ENCODE assay signal across 28 cellular contexts in genomic region chr20:36071848-36072247, GRCh38.
"Had no signal": no experiment of that assay in that cellular context is flagged by ENCODE, and none has a peak within 500 bp of the region (broad histone marks: within the 10 kb centered on the region; RNA-seq: fewer than 3 reads in every experiment).

No MANE protein-coding gene starts in this region.

- H3K4me3 Mint-ChIP-seq: naive thymus-derived CD4-positive, alpha-beta T cell; natural killer cell; nephron; neural crest cell; stimulated activated effector memory CD8-positive, alpha-beta T cell treated with anti-CD3 and anti-CD28 coated beads, Interleukin-12 subunit alpha, Interleukin-12 subunit beta, amount 100 ng/mL, for 72 hours; stimulated activated naive B cell treated with anti-CD40 and anti-IgM and Interleukin-4, amounts not matched to agents 10 μg/mL and 1 μg/mL and 100 μg/mL, for 72 hours; stimulated activated naive CD8-positive, alpha-beta T cell treated with anti-CD3 and anti-CD28 coated beads, Interleukin-15, Interleukin-2, amounts not matched to agents 100 ng/mL and 50 ng/mL, for 24 hours had no signal

- H3K4me1 ChIP-seq: parathyroid adenoma, psoas muscle, thyroid gland, vagina had no signal

- H3K4me1 Mint-ChIP-seq: natural killer cell; nephron; stimulated activated effector memory CD8-positive, alpha-beta T cell treated with anti-CD3 and anti-CD28 coated beads, Interleukin-12 subunit alpha, Interleukin-12 subunit beta, amount 100 ng/mL, for 72 hours; stimulated activated naive B cell treated with anti-CD40 and anti-IgM and Interleukin-4, amounts not matched to agents 10 μg/mL and 1 μg/mL and 100 μg/mL, for 72 hours had no signal

- H3K27ac ChIP-seq: ovary, parathyroid adenoma, psoas muscle, stomach, thoracic aorta, thyroid gland, tibial nerve, upper lobe of left lung, vagina had no signal

- H3K27ac Mint-ChIP-seq: naive thymus-derived CD4-positive, alpha-beta T cell; natural killer cell; nephron; stimulated activated effector memory CD8-positive, alpha-beta T cell treated with anti-CD3 and anti-CD28 coated beads, Interleukin-12 subunit alpha, Interleukin-12 subunit beta, amount 100 ng/mL, for 72 hours; stimulated activated naive B cell treated with anti-CD40 and anti-IgM and Interleukin-4, amounts not matched to agents 10 μg/mL and 1 μg/mL and 100 μg/mL, for 72 hours; stimulated activated naive CD8-positive, alpha-beta T cell treated with anti-CD3 and anti-CD28 coated beads, Interleukin-15, Interleukin-2, amounts not matched to agents 100 ng/mL and 50 ng/mL, for 24 hours had no signal

- H3K9me3 ChIP-seq: ovary, psoas muscle, stomach, thoracic aorta, thyroid gland, tibial nerve, upper lobe of left lung, vagina had no signal

- H3K27me3 ChIP-seq: ovary, stomach, thyroid gland, tibial nerve, upper lobe of left lung, vagina had no signal

- H3K9ac ChIP-seq: parathyroid adenoma had no signal

- H3K79me2 ChIP-seq: parathyroid adenoma had no signal

- H2AFZ ChIP-seq: parathyroid adenoma had no signal

- H3K9me3 Mint-ChIP-seq: natural killer cell; nephron; neural crest cell; stimulated activated effector memory CD8-positive, alpha-beta T cell treated with anti-CD3 and anti-CD28 coated beads, Interleukin-12 subunit alpha, Interleukin-12 subunit beta, amount 100 ng/mL, for 72 hours; stimulated activated naive B cell treated with anti-CD40 and anti-IgM and Interleukin-4, amounts not matched to agents 10 μg/mL and 1 μg/mL and 100 μg/mL, for 72 hours; stimulated activated naive CD8-positive, alpha-beta T cell treated with anti-CD3 and anti-CD28 coated beads, Interleukin-15, Interleukin-2, amounts not matched to agents 100 ng/mL and 50 ng/mL, for 24 hours had no signal

- DNase-seq: naive thymus-derived CD4-positive, alpha-beta T cell; natural killer cell; occipital lobe; ovary; posterior cingulate gyrus; psoas muscle; right cardiac atrium; stimulated activated CD4-positive, alpha-beta T cell treated with anti-CD3 and anti-CD28 coated beads, Interleukin-15, amount 100 ng/mL, for 24 hours; stimulated activated CD4-positive, alpha-beta T cell treated with anti-CD3 and anti-CD28 coated beads, Interleukin-2, amount 100 ng/mL, for 24 hours; stimulated activated CD4-positive, alpha-beta T cell treated with anti-CD3 and anti-CD28 coated beads, Interleukin-2, amount 100 ng/mL, for 48 hours; stimulated activated CD4-positive, alpha-beta T cell treated with anti-CD3 and anti-CD28 coated beads, Interleukin-4, amount 100 ng/mL, for 24 hours; stimulated activated naive B cell treated with anti-CD40 and anti-IgM and Interleukin-4, amounts not matched to agents 10 μg/mL and 1 μg/mL and 100 μg/mL, for 72 hours; stimulated activated naive CD4-positive, alpha-beta T cell treated with Interleukin-2 at 50 U/mL for 16 hours; stomach; thyroid gland; trophoblast cell; upper lobe of left lung had no signal

- H3K36me3 ChIP-seq: ovary, stomach, thoracic aorta, thyroid gland, tibial nerve, upper lobe of left lung, vagina had no signal

- H3K4me3 ChIP-seq: ovary, psoas muscle, skin epidermis, stomach, thoracic aorta, thyroid gland, tibial nerve, upper lobe of left lung, vagina had no signal

- H3K36me3 Mint-ChIP-seq: naive thymus-derived CD4-positive, alpha-beta T cell; natural killer cell; stimulated activated effector memory CD8-positive, alpha-beta T cell treated with anti-CD3 and anti-CD28 coated beads, Interleukin-12 subunit alpha, Interleukin-12 subunit beta, amount 100 ng/mL, for 72 hours; stimulated activated naive B cell treated with anti-CD40 and anti-IgM and Interleukin-4, amounts not matched to agents 10 μg/mL and 1 μg/mL and 100 μg/mL, for 72 hours had no signal

- FAIRE-seq: urothelium cell line had no signal

- ATAC-seq: naive thymus-derived CD4-positive, alpha-beta T cell; natural killer cell; psoas muscle; right cardiac atrium; sciatic nerve; stimulated activated effector memory CD8-positive, alpha-beta T cell treated with anti-CD3 and anti-CD28 coated beads, Interleukin-12 subunit alpha, Interleukin-12 subunit beta, amount 100 ng/mL, for 72 hours; stimulated activated naive B cell treated with anti-CD40 and anti-IgM and Interleukin-4, amounts not matched to agents 10 μg/mL and 1 μg/mL and 100 μg/mL, for 72 hours had no signal
